Comparison of ENCODE assay signal across 20 cellular contexts in the genomic region with DNA sequence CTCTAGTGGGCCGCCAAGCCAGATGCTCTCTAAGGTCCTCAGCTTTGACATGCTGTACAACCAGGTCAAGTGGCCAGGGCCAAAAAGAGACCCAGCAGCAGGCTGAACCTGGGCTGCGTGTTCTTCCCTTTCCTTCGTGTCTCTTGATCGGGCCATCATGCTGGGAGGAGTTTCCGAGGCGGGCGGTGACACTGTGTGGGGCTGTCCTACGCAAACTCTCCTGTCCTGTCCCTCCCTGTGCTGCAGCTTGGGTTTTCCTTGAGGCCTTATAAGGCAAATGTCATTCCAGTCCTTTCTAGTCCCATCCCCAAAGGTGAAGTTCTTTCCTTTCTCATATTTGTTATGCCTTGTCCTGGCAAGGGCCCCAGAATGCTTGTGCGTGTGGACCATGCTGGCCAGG. TPM values are rescaled to one million over a fixed set of nuclear protein-coding genes. Genes with fewer than 3 reads are reported as not detected.
A peak's percentile ranks its signal among the peaks of the same experiment; 100 is the strongest.
DNase-seq lines count a peak whose midpoint lies in the region; ATAC-seq and TF ChIP-seq lines count a peak whose summit lies in the region.
"Had no signal": no experiment of that assay in that cellular context is flagged by ENCODE, and none has a peak within 500 bp of the region (broad histone marks: within the 10 kb centered on the region; RNA-seq: fewer than 3 reads in every experiment).

No MANE protein-coding gene starts in this region.

- TF ChIP-seq POLR2A in Peyer's patch (IDR thresholded peaks at IDR 0.05) (peak in 1 of 2 donors; percentile 38), stomach (IDR thresholded peaks at IDR 0.05) (no peak)

- H3K4me3 ChIP-seq in Peyer's patch (no peak overlapping the region), stomach (no peak overlapping the region), H7 (ENCODE audit: insufficient read depth, low read depth, low read length) (no peak overlapping the region)
- H3K4me3 ChIP-seq: breast epithelium, gastrocnemius medialis, prostate gland, vagina had no signal

- H3K9me3 ChIP-seq in Peyer's patch (no peaks in the 10 kb centered on the region), stomach (no peaks in the 10 kb centered on the region)
- H3K9me3 ChIP-seq: breast epithelium, gastrocnemius medialis, prostate gland, vagina had no signal

- H3K27ac ChIP-seq in Peyer's patch (peak overlapping the region in 3 of 4 donors; percentile 64 to 90 (median 90)), layer of hippocampus (ENCODE audit: low read depth, low read length) (peak overlapping the region; percentile 30), stomach (peak overlapping the region in 3 of 5 donors; percentile 29 to 41 (median 34))
- H3K27ac ChIP-seq: breast epithelium, gastrocnemius medialis, vagina had no signal

- no peaks in the 10 kb centered on the region for H3K27me3 ChIP-seq in Peyer's patch
- H3K27me3 ChIP-seq in layer of hippocampus (ENCODE audit: control insufficient read depth, insufficient read depth, low read length): no peaks in the 10 kb centered on the region
- no peaks in the 10 kb centered on the region for H3K27me3 ChIP-seq in stomach
- no peaks in the 10 kb centered on the region for H3K27me3 ChIP-seq in H7 (ENCODE audit: control insufficient read depth, insufficient read depth, low read length)
- H3K27me3 ChIP-seq: breast epithelium, gastrocnemius medialis, vagina had no signal

- intact Hi-C loops in stomach (cut with DNase I; ENCODE audit: low total_unique reads): no loop called here

- no peak for ATAC-seq in GM21576 (IDR thresholded peaks at IDR 0.05; ENCODE audit: unreplicated experiment)
- ATAC-seq: gastrocnemius medialis had no signal

- H3K4me1 ChIP-seq in Peyer's patch: peaks cover 0 to 52% (median 4%) of the 10 kb centered on the region in 4 donors
- H3K4me1 ChIP-seq in stomach: peaks cover 19 to 55% (median 36%) of the 10 kb centered on the region in 4 donors
- H3K4me1 ChIP-seq: breast epithelium, prostate gland had no signal

- 69 to 82% (median 80%) methylated on average over 8 to 9 of the region's 9 CpGs for WGBS in stomach, 5 donors

- TF ChIP-seq CTCF in Peyer's patch (IDR thresholded peaks at IDR 0.05) (no peak), stomach (IDR thresholded peaks at IDR 0.05) (no peak)

- H3K36me3 ChIP-seq in Peyer's patch (no peaks in the 10 kb centered on the region), stomach (peaks cover 0 to 39% (median 25%) of the 10 kb centered on the region in 4 donors), H7 (replicated peaks; ENCODE audit: control insufficient read depth, insufficient read depth, low read length) (peaks cover 13% of the 10 kb centered on the region)
- H3K36me3 ChIP-seq: breast epithelium, gastrocnemius medialis, prostate gland had no signal

- DNase-seq in NCI-H2029 (lab: John Stamatoyannopoulos, UW) (peak; percentile 45), NCI-H2029 treated with DMSO at 0.1 percent for 48 hours (lab: John Stamatoyannopoulos, UW) (no peak), Peyer's patch (peak in 1 of 3 donors; percentile 78), stomach (no peak), H7 (no peak)
- DNase-seq in activated CD4-positive, alpha-beta T cell treated with anti-CD3 and anti-CD28 coated beads for 4 hours: no peak
- DNase-seq: activated CD4-positive, alpha-beta T cell treated with anti-CD3 and anti-CD28 coated beads, Interleukin-2, amount 50 U/mL, for 48 hours; activated gamma-delta T cell; Calu3; gastrocnemius medialis; GDM1; kidney glomerular epithelial cell; NCI-H1694; NCI-H446; stimulated activated CD4-positive, alpha-beta T cell treated with anti-CD3 and anti-CD28 coated beads, Interleukin-4, amount 100 ng/mL, for 4 hours had no signal

- no peak for TF ChIP-seq EP300 in stomach (IDR thresholded peaks at IDR 0.05)

RNA-seq across cellular contexts. Expression of a gene that starts 56.7 kb away (rescaled TPM):
- total RNA-seq in Peyer's patch: 100 to 1,000 TPM in 3 of 4 donors, 10 to 100 TPM in 1; 72.7 to 177 (median 156) TPM
- 100 to 1,000 TPM in 2 of 5 donors, 10 to 100 TPM in 3; 24.2 to 329 (median 75.4) TPM for total RNA-seq in stomach
- 10 to 100 TPM; 15.4 to 49.2 (median 22.5) TPM for polyA plus RNA-seq in stomach
- 54.8 and 76.9 TPM in 2 replicates for total RNA-seq in H7 (2014; rRNA removed; shearing (Covaris generic))

Comparison
In these comparisons a context has a peak if more than half of its experiments do, and no peak if none do; other contexts are left out.
1. H3K27ac ChIP-seq: peak in every context shown above with its lines; median percentile 90 in Peyer's patch; 34 in stomach; 30 in layer of hippocampus.